8 cellular contexts compared by ENCODE assay signal in genomic region chr9:114033397-114034103, GRCh38. TPM values are rescaled to one million over a fixed set of nuclear protein-coding genes. Genes with fewer than 3 reads are reported as not detected.
A peak's percentile ranks its signal among the peaks of the same experiment; 100 is the strongest.
DNase-seq lines count a peak whose midpoint lies in the region; ATAC-seq, FAIRE-seq and TF ChIP-seq lines count a peak whose summit lies in the region.

No MANE protein-coding gene starts in this region.

- ATAC-seq in PC-3 (no peak), GM21723 (IDR thresholded peaks at IDR 0.05; ENCODE audit: unreplicated experiment) (no peak)

- no peak for FAIRE-seq in small intestine (lab: Jason Lieb, UNC)
- FAIRE-seq in H54 (lab: Jason Lieb, UNC): no peak

- BruUV-seq in PC-3 (replicated peaks; lab: Mats Ljungman, UMichigan): no TSS peak

- no peak overlapping the region for H2BK15ac ChIP-seq in neuronal stem cell (ENCODE audit: low read length)

- H3K9me3 ChIP-seq in PC-3 (ENCODE audit: low read length) (no peaks in the 10 kb centered on the region), neuronal stem cell (replicated peaks in 1 of 2; ENCODE audit: control insufficient read depth in 2 of 2, insufficient read depth in 1 of 2, low read depth in 1 of 2, low read length in 2 of 2) (peaks cover 0 to 3% of the 10 kb centered on the region in 2 donors), small intestine (ENCODE audit: control insufficient read depth, low read depth) (no peaks in the 10 kb centered on the region)

- no peak overlapping the region for H2BK120ac ChIP-seq in neuronal stem cell (ENCODE audit: low read depth, low read length)

- H3K4ac ChIP-seq in neuronal stem cell (ENCODE audit: low read length): no peak overlapping the region

- H3K18ac ChIP-seq in neuronal stem cell (ENCODE audit: low read length): peak overlapping the region; percentile 44

- H3K36me3 ChIP-seq in PC-3 (ENCODE audit: low read depth, low read length) (no peaks in the 10 kb centered on the region), neuronal stem cell (replicated peaks in 1 of 2; ENCODE audit: control insufficient read depth in 2 of 2, insufficient read depth in 2 of 2, low read length in 2 of 2) (peaks cover 49 to 79% of the 10 kb centered on the region in 2 donors), small intestine (ENCODE audit: control insufficient read depth in 2 of 2, insufficient read depth in 2 of 2, low read length in 2 of 2) (peaks cover 0 to 3% of the 10 kb centered on the region in 2 donors)

- TF ChIP-seq CTCF in GM12865 (IDR thresholded peaks at IDR 0.05; ENCODE audit: insufficient read depth, low read depth, low read length, missing control alignments) (peak; percentile 27), PC-3 (conservative IDR thresholded peaks at IDR 0.05; ENCODE audit: low read depth, low read length) (peak; percentile 31; the same call in 1 of the 2 replicates), fibroblast of pulmonary artery (IDR thresholded peaks at IDR 0.05; ENCODE audit: low read length, missing control alignments) (peak; percentile 46)

- H3K9me2 ChIP-seq in PC-3 (replicated peaks; ENCODE audit: low read length): no peaks in the 10 kb centered on the region

- intact Hi-C loops in PC-3 (cut with micrococcal nuclease): no loop called here

- H3K79me2 ChIP-seq in PC-3 (ENCODE audit: low read length): no peaks in the 10 kb centered on the region

- H3K79me1 ChIP-seq in neuronal stem cell (ENCODE audit: low read depth, low read length): no peaks in the 10 kb centered on the region

- no peak overlapping the region for H4K91ac ChIP-seq in neuronal stem cell (ENCODE audit: low read depth, low read length, poor library complexity)

- H2AK5ac ChIP-seq in neuronal stem cell (ENCODE audit: low read depth, low read length): no peak overlapping the region

- H3F3A ChIP-seq in PC-3 (ENCODE audit: low read length, unreplicated experiment): no peaks in the 10 kb centered on the region

- H4K20me1 ChIP-seq in PC-3 (ENCODE audit: low read length): no peaks in the 10 kb centered on the region

- no peak overlapping the region for H4K8ac ChIP-seq in neuronal stem cell (ENCODE audit: low read depth, low read length)

- H3K27me3 ChIP-seq in PC-3 (ENCODE audit: low read length): no peaks in the 10 kb centered on the region
- no peaks in the 10 kb centered on the region for H3K27me3 ChIP-seq in neuronal stem cell (ENCODE audit: control insufficient read depth in 3 of 3, insufficient read depth in 3 of 3, low read depth in 1 of 3, low read length in 3 of 3)
- no peaks in the 10 kb centered on the region for H3K27me3 ChIP-seq in small intestine (ENCODE audit: control insufficient read depth in 2 of 2, insufficient read depth in 2 of 2, low read length in 2 of 2)

- POLR2A ChIA-PET in PC-3 (lab: Charles Lee; ENCODE audit: unreplicated experiment): no interaction called here

- TF ChIP-seq POLR2A in H54 (IDR thresholded peaks at IDR 0.05; ENCODE audit: low read depth, low read length): no peak

- peak overlapping the region; percentile 14 for H2BK12ac ChIP-seq in neuronal stem cell (ENCODE audit: low read length)

- no CpG with 5 or more reads among the region's 12 CpGs for WGBS in neuronal stem cell (ENCODE audit: extremely low coverage in 2 of 2, insufficient read length in 2 of 2, insufficient replicate concordance in 1 of 2), 2 donors
- 71 to 77% (median 73%) methylated on average over 12 of the region's 12 CpGs for WGBS in small intestine, 3 donors

- H3K4me2 ChIP-seq in PC-3 (ENCODE audit: low read length) (no peak overlapping the region), neuronal stem cell (ENCODE audit: insufficient read depth, low read length, poor library complexity, severe bottlenecking) (no peak overlapping the region)

- H3K4me3 ChIP-seq in GM12865 (ENCODE audit: low read depth, low read length) (no peak overlapping the region), PC-3 (ENCODE audit: low read length) (no peak overlapping the region), fibroblast of pulmonary artery (replicated peaks; ENCODE audit: low read depth, low read length) (no peak overlapping the region), neuronal stem cell (ENCODE audit: low read length in 2 of 2) (no peak overlapping the region), small intestine (ENCODE audit: low read depth in 1 of 2, low read length in 2 of 2) (no peak overlapping the region)

- no peak overlapping the region for H2AFZ ChIP-seq in PC-3 (ENCODE audit: low read length)
- no peak overlapping the region for H2AFZ ChIP-seq in neuronal stem cell (ENCODE audit: low read length)

- H3K27ac ChIP-seq in PC-3 (ENCODE audit: low read length): no peak overlapping the region
- no peak overlapping the region for H3K27ac ChIP-seq in neuronal stem cell (replicated peaks; ENCODE audit: low read length)
- H3K27ac ChIP-seq in small intestine (ENCODE audit: low read depth in 1 of 2, low read length in 1 of 2): no peak overlapping the region

- no peak overlapping the region for H3K23ac ChIP-seq in neuronal stem cell (ENCODE audit: low read depth, low read length, poor library complexity)

- no peak overlapping the region for H2BK5ac ChIP-seq in neuronal stem cell (ENCODE audit: low read length)

- DNase-seq in GM12865 (ENCODE audit: low read depth): no peak
- DNase-seq in PC-3: no peak
- DNase-seq in fibroblast of pulmonary artery (ENCODE audit: low read depth): peak; percentile 23
- DNase-seq in neuronal stem cell (ENCODE audit: low spot score): peak; percentile 21
- no peak for DNase-seq in small intestine
- no peak for DNase-seq in H54 (ENCODE audit: insufficient read length, low spot score)
- DNase-seq in activated T-cell treated with anti-CD3 and anti-CD28 coated beads, Interleukin-2, amount 50 U/mL, for 1 hour: no peak

- no peak overlapping the region for H3K9ac ChIP-seq in PC-3 (ENCODE audit: low read length)
- H3K9ac ChIP-seq in neuronal stem cell (ENCODE audit: low read depth, low read length, poor library complexity): no peak overlapping the region

- H3K4me1 ChIP-seq in PC-3 (ENCODE audit: insufficient read depth, low read length) (no peaks in the 10 kb centered on the region), neuronal stem cell (ENCODE audit: control insufficient read depth in 2 of 2, insufficient read depth in 1 of 2, low read depth in 1 of 2, low read length in 2 of 2) (peaks cover 7 to 19% of the 10 kb centered on the region in 2 donors), small intestine (ENCODE audit: control insufficient read depth in 2 of 2, insufficient read depth in 1 of 2, low read depth in 1 of 2, low read length in 1 of 2) (no peaks in the 10 kb centered on the region)

- H3K14ac ChIP-seq in neuronal stem cell (ENCODE audit: low read length): no peak overlapping the region

- CTCF ChIA-PET in PC-3 (lab: Charles Lee): no interaction called here

RNA-seq across cellular contexts. Expression of gene AMBP, which starts 44.5 kb away (rescaled TPM):
- 0.22 TPM in 1 of 2 replicates, not detected in the other for total RNA-seq in PC-3 (2014; rRNA removed)
- polyA plus RNA-seq in neuronal stem cell (2013, experiment 1 of 2): 0.06 TPM
- polyA plus RNA-seq in neuronal stem cell (2013, experiment 2 of 2): 0.11 TPM
- polyA plus RNA-seq in small intestine: 1 to 10 TPM in 2 of 3 donors, under 1 TPM in 1; 0.81 to 1.8 (median 1.8) TPM

Comparison
In these comparisons a context has a peak if more than half of its experiments do, and no peak if none do; other contexts are left out.
1. DNase-seq: peak in fibroblast of pulmonary artery (single experiment) and neuronal stem cell (single experiment); none in GM12865 (single experiment), PC-3 (single experiment), small intestine (single experiment), H54 (single experiment) and activated T-cell treated with anti-CD3 and anti-CD28 coated beads, Interleukin-2, amount 50 U/mL, for 1 hour (single experiment).
2. Peak in every context shown above with its lines, with median percentiles within 50 percentile points of each other: CTCF ChIP-seq.